Comparison of ENCODE assay signal across 8 cellular contexts in the genomic region with DNA sequence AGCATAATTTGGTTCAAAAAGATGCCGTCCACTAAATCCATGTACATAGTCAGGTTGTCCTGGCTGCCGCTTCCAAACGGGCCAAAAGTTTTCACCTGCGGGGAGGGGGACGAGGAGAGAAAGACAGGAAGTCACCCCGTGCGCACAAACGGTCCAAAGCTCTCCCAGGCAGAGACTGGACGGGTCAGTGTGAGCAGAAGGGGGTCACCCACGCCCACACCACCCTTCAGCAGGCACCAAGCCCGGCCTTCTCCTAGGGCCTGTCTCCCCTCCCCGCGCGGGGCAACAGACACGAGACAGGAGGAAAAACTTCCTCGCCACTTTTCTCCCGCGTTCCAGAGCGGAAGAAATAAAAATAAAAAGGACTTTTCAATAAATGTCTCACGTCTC. TPM values are rescaled to one million over a fixed set of nuclear protein-coding genes. Genes with fewer than 3 reads are reported as not detected.
DNase-seq lines count a peak whose midpoint lies in the region; ATAC-seq and TF ChIP-seq lines count a peak whose summit lies in the region.

No MANE protein-coding gene starts in this region.

- peaks cover 13% of the 10 kb centered on the region for H3K36me3 Mint-ChIP-seq in activated naive CD4-positive, alpha-beta T cell treated with anti-CD3 and anti-CD28 coated beads, Interleukin-2, amount 50 U/mL, for 24 hours
- peaks cover 39 to 46% of the 10 kb centered on the region in 2 donors for H3K36me3 Mint-ChIP-seq in activated naive CD4-positive, alpha-beta T cell treated with anti-CD3 and anti-CD28 coated beads, Interleukin-2, amount 50 U/mL, for 72 hours

- TF ChIP-seq POLR2A in tibial nerve (IDR thresholded peaks at IDR 0.05), result no peak

- peak overlapping the region in 1 of 4 donors; percentile 79 for H3K27ac ChIP-seq in tibial nerve

- H3K27me3 Mint-ChIP-seq in activated naive CD4-positive, alpha-beta T cell treated with anti-CD3 and anti-CD28 coated beads, Interleukin-2, amount 50 U/mL, for 24 hours, result no peaks in the 10 kb centered on the region

- peak overlapping the region; percentile 97 for H3K4me3 Mint-ChIP-seq in activated naive CD4-positive, alpha-beta T cell treated with anti-CD3 and anti-CD28 coated beads, Interleukin-2, amount 50 U/mL, for 24 hours

- no peak for ATAC-seq in activated naive CD4-positive, alpha-beta T cell treated with anti-CD3 and anti-CD28 coated beads, Interleukin-2, amount 50 U/mL, for 72 hours
- ATAC-seq in left colon, result peak; percentile 35
- ATAC-seq in HG03095 (IDR thresholded peaks at IDR 0.05; ENCODE audit: unreplicated experiment), result no peak

- no peak for TF ChIP-seq CTCF in tibial nerve (IDR thresholded peaks at IDR 0.05)

- H3K27me3 ChIP-seq in tibial nerve, result peaks cover 0 to 20% of the 10 kb centered on the region in 2 donors

- WGBS in tibial nerve, 2 donors, result 16 to 17% methylated on average over 20 of the region's 20 CpGs

- TF ChIP-seq EP300 in tibial nerve (IDR thresholded peaks at IDR 0.05), result no peak

- H3K4me1 ChIP-seq in tibial nerve, result peaks cover 0 to 26% (median 7%) of the 10 kb centered on the region in 4 donors

- H3K9me3 ChIP-seq in tibial nerve, result no peaks in the 10 kb centered on the region

- DNase-seq in activated naive CD4-positive, alpha-beta T cell treated with Interleukin-2 at 50 U/mL for 16 hours, result no peak
- no peak for DNase-seq in activated naive CD4-positive, alpha-beta T cell treated with anti-CD3 and anti-CD28 coated beads, Interleukin-2, amount 50 U/mL, for 72 hours (ENCODE audit: low spot score in 2 of 2)
- DNase-seq in left colon, result peak in 1 of 2 donors; percentile 62
- no peak for DNase-seq in tibial nerve (ENCODE audit: low spot score in 2 of 2)
- no peak for DNase-seq in mucosa of gallbladder (ENCODE audit: low spot score)
- no peak for DNase-seq in ecto neural progenitor cell (ENCODE audit: low spot score)

- no peaks in the 10 kb centered on the region for H3K36me3 ChIP-seq in tibial nerve

- H3K27ac Mint-ChIP-seq in activated naive CD4-positive, alpha-beta T cell treated with anti-CD3 and anti-CD28 coated beads, Interleukin-2, amount 50 U/mL, for 24 hours, result peak overlapping the region; percentile 99
- peak overlapping the region; percentile 99 to 100 for H3K27ac Mint-ChIP-seq in activated naive CD4-positive, alpha-beta T cell treated with anti-CD3 and anti-CD28 coated beads, Interleukin-2, amount 50 U/mL, for 72 hours

- H3K9me3 Mint-ChIP-seq in activated naive CD4-positive, alpha-beta T cell treated with anti-CD3 and anti-CD28 coated beads, Interleukin-2, amount 50 U/mL, for 24 hours, result no peaks in the 10 kb centered on the region
- H3K9me3 Mint-ChIP-seq in activated naive CD4-positive, alpha-beta T cell treated with anti-CD3 and anti-CD28 coated beads, Interleukin-2, amount 50 U/mL, for 72 hours, result no peaks in the 10 kb centered on the region

- intact Hi-C loops in left colon (cut with DNase I, micrococcal nuclease), result loop anchor here in 1 of 2 donors (5.0 kb wide), 1 partner anchor 94 kb away; no protein-coding TSS in a partner anchor

- H3K4me1 Mint-ChIP-seq in activated naive CD4-positive, alpha-beta T cell treated with anti-CD3 and anti-CD28 coated beads, Interleukin-2, amount 50 U/mL, for 24 hours, result peaks cover 47% of the 10 kb centered on the region

- peak overlapping the region in 3 of 4 donors; percentile 41 to 84 (median 60) for H3K4me3 ChIP-seq in tibial nerve

RNA-seq across cellular contexts. Expression of a gene that starts 0.9 kb away (rescaled TPM):
- total RNA-seq in activated naive CD4-positive, alpha-beta T cell treated with anti-CD3 and anti-CD28 coated beads, Interleukin-2, amount 50 U/mL, for 72 hours, result 100 to 1,000 TPM in 1 of 2 donors, 10 to 100 TPM in 1; 98.8 to 113 TPM
- total RNA-seq in left colon, result 10 to 100 TPM; 52.4 to 65.8 TPM
- total RNA-seq in tibial nerve, result 10 to 100 TPM in 1 of 4 donors, 1 to 10 TPM in 3; 3.6 to 12.6 (median 6.8) TPM
- total RNA-seq in mucosa of gallbladder, result 78.5 TPM
